Comparison of ENCODE assay signal across 8 cellular contexts in genomic region chr1:116504308-116505156, GRCh38.
DNase-seq lines count a peak whose midpoint lies in the region; ATAC-seq and TF ChIP-seq lines count a peak whose summit lies in the region.

No MANE protein-coding gene starts in this region.

- H3K36me3 ChIP-seq in hepatocyte (replicated peaks; ENCODE audit: insufficient read depth, low read depth) (no peaks in the 10 kb centered on the region), BE2C (no peaks in the 10 kb centered on the region)

- peak overlapping the region; percentile 86 for H3K27ac ChIP-seq in hepatocyte

- TF ChIP-seq CTCF in hepatocyte (IDR thresholded peaks at IDR 0.05; ENCODE audit: poor library complexity) (no peak), BE2C (IDR thresholded peaks at IDR 0.05; ENCODE audit: low read depth, low read length) (no peak)

- peak overlapping the region; percentile 39 for H3K4me3 Mint-ChIP-seq in activated naive CD4-positive, alpha-beta T cell treated with anti-CD3 and anti-CD28 coated beads, Interleukin-2, amount 10 ng/mL, durations not matched to agents 7 days and 5 days

- H3K9me3 ChIP-seq in hepatocyte (ENCODE audit: low read depth) (no peaks in the 10 kb centered on the region), BE2C (no peaks in the 10 kb centered on the region)

- H3K27me3 ChIP-seq in hepatocyte (no peaks in the 10 kb centered on the region), BE2C (no peaks in the 10 kb centered on the region)

- no peak overlapping the region for H3K4me3 ChIP-seq in hepatocyte
- no peak overlapping the region for H3K4me3 ChIP-seq in BE2C (ENCODE audit: low read depth, low read length)

- 83% methylated on average over 8 of the region's 8 CpGs for WGBS in hepatocyte (ENCODE audit: low lambda C conversion rate, missing lambda C conversion rate)

- peaks cover 14% of the 10 kb centered on the region for H3K36me3 Mint-ChIP-seq in activated naive CD4-positive, alpha-beta T cell treated with anti-CD3 and anti-CD28 coated beads, Interleukin-2, amount 10 ng/mL, durations not matched to agents 7 days and 5 days

- H3K4me2 ChIP-seq in hepatocyte = no peak overlapping the region

- ATAC-seq in GM18909 (IDR thresholded peaks at IDR 0.05; ENCODE audit: poor library complexity, unreplicated experiment) = peak; percentile 90
- peak; percentile 90 for ATAC-seq in HG03095 (IDR thresholded peaks at IDR 0.05; ENCODE audit: unreplicated experiment)

- no peaks in the 10 kb centered on the region for H3K9me2 ChIP-seq in hepatocyte (replicated peaks; ENCODE audit: insufficient read depth)

- peaks cover 85% of the 10 kb centered on the region for H3K4me1 Mint-ChIP-seq in activated naive CD4-positive, alpha-beta T cell treated with anti-CD3 and anti-CD28 coated beads, Interleukin-2, amount 10 ng/mL, durations not matched to agents 7 days and 5 days

- H3K4me1 ChIP-seq in hepatocyte (ENCODE audit: insufficient read depth) (peaks cover 11% of the 10 kb centered on the region), BE2C (no peaks in the 10 kb centered on the region)

- peak overlapping the region; percentile 94 for H3K27ac Mint-ChIP-seq in activated naive CD4-positive, alpha-beta T cell treated with anti-CD3 and anti-CD28 coated beads, Interleukin-2, amount 10 ng/mL, durations not matched to agents 7 days and 5 days

- no peaks in the 10 kb centered on the region for H4K20me1 ChIP-seq in hepatocyte (ENCODE audit: insufficient read depth, poor library complexity, severe bottlenecking)

- H3K9me3 Mint-ChIP-seq in activated naive CD4-positive, alpha-beta T cell treated with anti-CD3 and anti-CD28 coated beads, Interleukin-2, amount 10 ng/mL, durations not matched to agents 7 days and 5 days = no peaks in the 10 kb centered on the region

- H3K79me2 ChIP-seq in hepatocyte = no peaks in the 10 kb centered on the region

- DNase-seq in SIG-M5 treated with dmso at 0.1 percent for 504 hours (lab: John Stamatoyannopoulos, UW; ENCODE audit: unreplicated experiment) = peak; percentile 95
- peak; percentile 93 for DNase-seq in activated naive CD4-positive, alpha-beta T cell treated with anti-CD3 and anti-CD28 coated beads, Interleukin-2, amount 10 ng/mL, durations not matched to agents 7 days and 5 days
- DNase-seq in hepatocyte (ENCODE audit: low spot score) = peak; percentile 58
- peak; percentile 44 to 82 (median 63) for DNase-seq in stimulated activated CD4-positive, alpha-beta T cell treated with anti-CD3 and anti-CD28 coated beads, TNF-alpha, amount 100 ng/mL, for 4 hours (ENCODE audit: low read depth in 3 of 3)
- DNase-seq in BE2C = no peak
- DNase-seq in DMS 273 (lab: John Stamatoyannopoulos, UW; ENCODE audit: unreplicated experiment) = no peak

- no peaks in the 10 kb centered on the region for H3K27me3 Mint-ChIP-seq in activated naive CD4-positive, alpha-beta T cell treated with anti-CD3 and anti-CD28 coated beads, Interleukin-2, amount 10 ng/mL, durations not matched to agents 7 days and 5 days

- H2AFZ ChIP-seq in hepatocyte = no peak overlapping the region

- CTCF ChIA-PET in activated naive CD4-positive, alpha-beta T cell treated with anti-CD3 and anti-CD28 coated beads, Interleukin-2, amount 10 ng/mL, durations not matched to agents 7 days and 5 days (lab: Charles Lee) = interaction anchor here (1.0 to 25.5 kb wide), 7 partner anchors 8 to 362 kb away, joined by 3 to 506 read pairs (median 5); no protein-coding TSS in a partner anchor

Comparison
In these comparisons a context has a peak if more than half of its experiments do, and no peak if none do; other contexts are left out.
1. DNase-seq: peak in SIG-M5 treated with dmso at 0.1 percent for 504 hours (single experiment), activated naive CD4-positive, alpha-beta T cell treated with anti-CD3 and anti-CD28 coated beads, Interleukin-2, amount 10 ng/mL, durations not matched to agents 7 days and 5 days (single experiment), hepatocyte (single experiment) and stimulated activated CD4-positive, alpha-beta T cell treated with anti-CD3 and anti-CD28 coated beads, TNF-alpha, amount 100 ng/mL, for 4 hours (3 of 3); none in BE2C (single experiment) and DMS 273 (single experiment).